ENCODE assay signal across 8 cellular contexts in the genomic region with DNA sequence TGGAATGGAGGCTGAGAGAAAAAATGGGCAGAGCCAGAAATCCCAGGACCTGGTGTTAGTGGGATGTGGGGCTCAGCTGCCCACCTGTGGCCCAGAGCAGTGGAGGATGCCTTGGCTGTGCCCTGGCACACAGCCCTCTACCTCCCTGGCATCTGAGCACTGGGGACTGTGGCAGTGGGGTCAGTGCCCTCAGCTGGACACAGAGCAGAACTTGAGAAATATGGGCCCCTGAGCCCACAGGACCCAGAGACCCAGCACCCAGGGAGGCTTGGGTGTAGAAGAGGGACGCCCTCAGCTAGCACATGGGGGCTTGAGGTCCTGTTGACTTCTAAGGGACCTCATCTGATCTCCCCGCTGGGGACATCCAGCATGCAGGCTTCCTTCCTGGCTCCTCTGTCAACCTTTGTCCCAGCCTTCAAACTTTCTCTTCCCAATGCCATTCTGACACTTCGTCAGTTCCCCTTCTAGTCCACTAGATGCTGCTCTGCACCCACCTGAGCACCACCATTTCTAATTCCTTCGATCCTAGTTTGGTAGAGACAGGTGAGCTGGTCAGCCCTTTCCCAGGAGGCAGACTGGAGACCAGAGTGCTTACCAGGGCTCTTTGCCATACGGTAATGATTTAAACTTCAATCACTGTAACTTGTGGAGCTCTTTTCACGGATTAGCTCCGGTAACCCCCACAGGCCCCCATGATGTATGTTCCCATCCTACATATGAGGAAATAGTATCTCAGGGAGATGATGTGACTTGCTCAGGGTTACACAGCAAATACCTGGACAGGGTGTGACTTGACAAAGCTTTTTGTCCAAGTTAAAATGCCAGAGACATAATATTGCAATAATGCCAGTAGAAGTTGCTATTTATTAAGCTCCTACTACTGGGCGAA.
DNase-seq lines count a peak whose midpoint lies in the region; ATAC-seq, FAIRE-seq and TF ChIP-seq lines count a peak whose summit lies in the region.

No MANE protein-coding gene starts in this region.

- peak; percentile 60 for FAIRE-seq in bronchial epithelial cell (lab: Jason Lieb, UNC)

- ATAC-seq in heart left ventricle (peak in 3 of 4 donors; percentile 28 to 48 (median 47)), Right ventricle myocardium superior (ENCODE audit: poor library complexity) (no peak), HG03565 (IDR thresholded peaks at IDR 0.05; ENCODE audit: unreplicated experiment) (no peak), GM21723 (IDR thresholded peaks at IDR 0.05; ENCODE audit: unreplicated experiment) (no peak)

- H3K27me3 ChIP-seq in heart left ventricle: peaks cover 0 to 57% (median 4%) of the 10 kb centered on the region in 9 donors
- H3K27me3 ChIP-seq in bronchial epithelial cell (ENCODE audit: control insufficient read depth, insufficient read depth, low read length): no peaks in the 10 kb centered on the region

- H3K9me3 ChIP-seq in heart left ventricle: no peaks in the 10 kb centered on the region

- 21 to 23% (median 23%) methylated on average over 8 of the region's 8 CpGs for WGBS in heart left ventricle, 4 donors

- no peak overlapping the region for H3K27ac ChIP-seq in heart left ventricle

- no peaks in the 10 kb centered on the region for H3K4me1 ChIP-seq in heart left ventricle

- no peaks in the 10 kb centered on the region for H3K36me3 ChIP-seq in heart left ventricle
- no peaks in the 10 kb centered on the region for H3K36me3 ChIP-seq in bronchial epithelial cell (ENCODE audit: control insufficient read depth, insufficient read depth, low read length)

- TF ChIP-seq POLR2A in heart left ventricle (IDR thresholded peaks at IDR 0.05): no peak

- intact Hi-C loops in heart left ventricle (cut with DNase I): loop anchor here in 4 of 10 donors (5.0 to 10.0 kb wide), 4 partner anchors 274 to 699 kb away; no protein-coding TSS in a partner anchor
- intact Hi-C loops in Right ventricle myocardium superior (cut with DNase I): loop anchor here (5.0 kb wide), 1 partner anchor 274 kb away; no protein-coding TSS in a partner anchor

- H3K4me3 ChIP-seq in heart left ventricle (no peak overlapping the region), bronchial epithelial cell (ENCODE audit: low read depth, low read length) (no peak overlapping the region)

- TF ChIP-seq CTCF in heart left ventricle (IDR thresholded peaks at IDR 0.05) (peak; percentile 14 to 63 (median 49)), bronchial epithelial cell (IDR thresholded peaks at IDR 0.05; ENCODE audit: insufficient read depth, low read length, severe bottlenecking) (peak; percentile 86)

- DNase-seq in heart left ventricle (no peak), Right ventricle myocardium superior (no peak), NCI-H2171 treated with DMSO at 0.1 percent for 48 hours (lab: John Stamatoyannopoulos, UW) (peak; percentile 64), bronchial epithelial cell (ENCODE audit: low read depth) (peak; percentile 53), midbrain (lab: John Stamatoyannopoulos, UW) (peak; percentile 1), activated gamma-delta T cell (lab: John Stamatoyannopoulos, UW) (no peak)

Comparison
In these comparisons a context has a peak if more than half of its experiments do, and no peak if none do; other contexts are left out.
1. ATAC-seq: peak in heart left ventricle (3 of 4); none in Right ventricle myocardium superior (single experiment), HG03565 (single experiment) and GM21723 (single experiment).
2. DNase-seq: peak in NCI-H2171 treated with DMSO at 0.1 percent for 48 hours (single experiment), bronchial epithelial cell (single experiment) and midbrain (single experiment); none in heart left ventricle (0 of 5), Right ventricle myocardium superior (single experiment) and activated gamma-delta T cell (single experiment).